ENCODE assay signal across 1 cellular context in the genomic region with DNA sequence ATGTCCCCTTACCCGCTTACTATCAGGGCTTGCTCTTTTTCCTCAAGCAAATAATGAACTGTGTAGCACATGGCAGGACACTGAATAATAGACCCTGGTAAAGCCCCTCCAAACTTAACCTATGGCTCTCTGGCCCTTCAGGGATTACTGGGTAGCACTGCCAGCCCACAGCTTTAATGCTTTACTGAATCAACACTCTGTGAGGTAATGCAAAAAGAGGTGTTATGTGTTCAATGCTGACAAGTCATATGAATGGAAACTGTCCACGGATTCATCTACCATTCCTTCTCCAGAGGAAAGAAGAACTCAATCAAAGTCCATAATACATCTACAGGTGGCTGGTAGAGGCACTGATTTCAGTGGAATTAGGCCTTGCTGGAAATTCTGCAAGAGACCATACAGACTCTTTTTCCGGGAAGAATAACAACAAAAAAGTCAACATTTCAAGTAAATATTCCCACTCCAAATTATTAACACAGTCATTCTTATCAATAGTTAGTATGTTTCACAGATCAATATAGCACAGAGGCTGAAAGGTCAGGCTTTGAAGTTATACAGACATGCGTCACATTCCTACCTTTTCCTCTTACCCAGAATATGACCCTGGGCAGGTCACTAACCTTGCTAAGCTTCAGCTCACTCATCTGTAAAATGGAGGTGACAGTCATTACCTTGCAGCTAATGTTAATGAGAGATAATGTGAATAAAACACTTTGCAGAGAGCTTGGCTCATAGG.
TF ChIP-seq lines count a peak whose summit lies in the region.

No MANE protein-coding gene starts in this region.

TF ChIP-seq in HepG2, 621 proteins besides CTCF, POLR2A, EP300 and RAD21 (continued from another document and continues in another):
- TF ChIP-seq, protein P1, sequence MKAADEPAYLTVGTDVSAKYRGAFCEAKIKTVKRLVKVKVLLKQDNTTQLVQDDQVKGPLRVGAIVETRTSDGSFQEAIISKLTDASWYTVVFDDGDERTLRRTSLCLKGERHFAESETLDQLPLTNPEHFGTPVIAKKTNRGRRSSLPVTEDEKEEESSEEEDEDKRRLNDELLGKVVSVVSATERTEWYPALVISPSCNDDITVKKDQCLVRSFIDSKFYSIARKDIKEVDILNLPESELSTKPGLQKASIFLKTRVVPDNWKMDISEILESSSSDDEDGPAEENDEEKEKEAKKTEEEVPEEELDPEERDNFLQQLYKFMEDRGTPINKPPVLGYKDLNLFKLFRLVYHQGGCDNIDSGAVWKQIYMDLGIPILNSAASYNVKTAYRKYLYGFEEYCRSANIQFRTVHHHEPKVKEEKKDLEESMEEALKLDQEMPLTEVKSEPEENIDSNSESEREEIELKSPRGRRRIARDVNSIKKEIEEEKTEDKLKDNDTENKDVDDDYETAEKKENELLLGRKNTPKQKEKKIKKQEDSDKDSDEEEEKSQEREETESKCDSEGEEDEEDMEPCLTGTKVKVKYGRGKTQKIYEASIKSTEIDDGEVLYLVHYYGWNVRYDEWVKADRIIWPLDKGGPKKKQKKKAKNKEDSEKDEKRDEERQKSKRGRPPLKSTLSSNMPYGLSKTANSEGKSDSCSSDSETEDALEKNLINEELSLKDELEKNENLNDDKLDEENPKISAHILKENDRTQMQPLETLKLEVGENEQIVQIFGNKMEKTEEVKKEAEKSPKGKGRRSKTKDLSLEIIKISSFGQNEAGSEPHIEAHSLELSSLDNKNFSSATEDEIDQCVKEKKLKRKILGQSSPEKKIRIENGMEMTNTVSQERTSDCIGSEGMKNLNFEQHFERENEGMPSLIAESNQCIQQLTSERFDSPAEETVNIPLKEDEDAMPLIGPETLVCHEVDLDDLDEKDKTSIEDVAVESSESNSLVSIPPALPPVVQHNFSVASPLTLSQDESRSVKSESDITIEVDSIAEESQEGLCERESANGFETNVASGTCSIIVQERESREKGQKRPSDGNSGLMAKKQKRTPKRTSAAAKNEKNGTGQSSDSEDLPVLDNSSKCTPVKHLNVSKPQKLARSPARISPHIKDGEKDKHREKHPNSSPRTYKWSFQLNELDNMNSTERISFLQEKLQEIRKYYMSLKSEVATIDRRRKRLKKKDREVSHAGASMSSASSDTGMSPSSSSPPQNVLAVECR (CRISPR knock-in tag; IDR thresholded peaks at IDR 0.05; ENCODE audit: borderline replicate concordance) = peak; percentile 52; the same call in 1 of the 2 replicates
- TF ChIP-seq ASH2L (IDR thresholded peaks at IDR 0.05; ENCODE audit: insufficient read length, low read depth, low read length) (peak; percentile 87), DNMT3B (CRISPR knock-in tag; conservative IDR thresholded peaks at IDR 0.05) (no peak), GLI4 (CRISPR knock-in tag; IDR thresholded peaks at IDR 0.05; ENCODE audit: borderline replicate concordance) (no peak), HHEX (CRISPR knock-in tag; IDR thresholded peaks at IDR 0.05) (peak; percentile 91; the same call in 1 of the 2 replicates), SRSF4 (IDR thresholded peaks at IDR 0.05; ENCODE audit: low read depth, low read length, poor library complexity, severe bottlenecking) (no peak), PHF21A (CRISPR knock-in tag; IDR thresholded peaks at IDR 0.05) (peak; percentile 98), ZNF510 (CRISPR knock-in tag; IDR thresholded peaks at IDR 0.05; ENCODE audit: low read depth) (no peak), HNRNPH1 (optimal IDR thresholded peaks at IDR 0.05; ENCODE audit: low read depth, low read length) (no peak), ZNF251 (CRISPR knock-in tag; IDR thresholded peaks at IDR 0.05) (no peak), PAF1 (CRISPR knock-in tag; IDR thresholded peaks at IDR 0.05) (no peak), ZNF543 (CRISPR knock-in tag; IDR thresholded peaks at IDR 0.05) (no peak), GABPA (IDR thresholded peaks at IDR 0.05; ENCODE audit: low read depth, low read length) (no peak), GABPA (CRISPR knock-in tag; IDR thresholded peaks at IDR 0.05; ENCODE audit: low read depth) (peak; percentile 55; the same call in 1 of the 2 replicates), PRMT3 (CRISPR knock-in tag; IDR thresholded peaks at IDR 0.05; ENCODE audit: borderline replicate concordance, low read depth) (no peak; the same call in 1 of the 2 replicates), JDP2 (CRISPR knock-in tag; IDR thresholded peaks at IDR 0.05; ENCODE audit: borderline replicate concordance) (peak; percentile 40; the same call in 1 of the 2 replicates), CAMTA2 (CRISPR knock-in tag; IDR thresholded peaks at IDR 0.05; ENCODE audit: borderline replicate concordance) (no peak), SETDB1 (CRISPR knock-in tag; IDR thresholded peaks at IDR 0.05; ENCODE audit: borderline replicate concordance) (no peak), TCF12 (IDR thresholded peaks at IDR 0.05) (no peak), TCF12 (CRISPR knock-in tag; IDR thresholded peaks at IDR 0.05) (peak; percentile 96), SMARCC2 (IDR thresholded peaks at IDR 0.05) (peak; percentile 74; the same call in 1 of the 2 replicates), ZC3H4 (CRISPR knock-in tag; IDR thresholded peaks at IDR 0.05; ENCODE audit: borderline replicate concordance) (no peak), ZNF160 (CRISPR knock-in tag; IDR thresholded peaks at IDR 0.05) (no peak), FOSL1 (CRISPR knock-in tag; IDR thresholded peaks at IDR 0.05; ENCODE audit: borderline replicate concordance) (peak; percentile 57; the same call in 1 of the 2 replicates), CCAR2 (optimal IDR thresholded peaks at IDR 0.05; ENCODE audit: low read depth, low read length) (no peak), ZNF775 (CRISPR knock-in tag; IDR thresholded peaks at IDR 0.05; ENCODE audit: borderline replicate concordance) (no peak), ZNF3 (CRISPR knock-in tag; IDR thresholded peaks at IDR 0.05) (no peak), NBN (conservative IDR thresholded peaks at IDR 0.05) (no peak), NFATC3 (CRISPR knock-in tag; IDR thresholded peaks at IDR 0.05) (no peak), FOXP1 (IDR thresholded peaks at IDR 0.05) (peak; percentile 87), FOXP1 (CRISPR knock-in tag; IDR thresholded peaks at IDR 0.05) (peak; percentile 96), ZSCAN21 (CRISPR knock-in tag; IDR thresholded peaks at IDR 0.05; ENCODE audit: borderline replicate concordance) (no peak), ZNF484 (CRISPR knock-in tag; IDR thresholded peaks at IDR 0.05; ENCODE audit: borderline replicate concordance, low read depth) (no peak), MBNL3 (CRISPR knock-in tag; conservative IDR thresholded peaks at IDR 0.05) (no peak)
- TF ChIP-seq, protein P2, sequence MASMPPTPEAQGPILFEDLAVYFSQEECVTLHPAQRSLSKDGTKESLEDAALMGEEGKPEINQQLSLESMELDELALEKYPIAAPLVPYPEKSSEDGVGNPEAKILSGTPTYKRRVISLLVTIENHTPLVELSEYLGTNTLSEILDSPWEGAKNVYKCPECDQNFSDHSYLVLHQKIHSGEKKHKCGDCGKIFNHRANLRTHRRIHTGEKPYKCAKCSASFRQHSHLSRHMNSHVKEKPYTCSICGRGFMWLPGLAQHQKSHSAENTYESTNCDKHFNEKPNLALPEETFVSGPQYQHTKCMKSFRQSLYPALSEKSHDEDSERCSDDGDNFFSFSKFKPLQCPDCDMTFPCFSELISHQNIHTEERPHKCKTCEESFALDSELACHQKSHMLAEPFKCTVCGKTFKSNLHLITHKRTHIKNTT (CRISPR knock-in tag; IDR thresholded peaks at IDR 0.05) = no peak
- TF ChIP-seq, protein P3, sequence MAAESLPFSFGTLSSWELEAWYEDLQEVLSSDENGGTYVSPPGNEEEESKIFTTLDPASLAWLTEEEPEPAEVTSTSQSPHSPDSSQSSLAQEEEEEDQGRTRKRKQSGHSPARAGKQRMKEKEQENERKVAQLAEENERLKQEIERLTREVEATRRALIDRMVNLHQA (CRISPR knock-in tag; IDR thresholded peaks at IDR 0.05) = no peak
- TF ChIP-seq, protein P4, sequence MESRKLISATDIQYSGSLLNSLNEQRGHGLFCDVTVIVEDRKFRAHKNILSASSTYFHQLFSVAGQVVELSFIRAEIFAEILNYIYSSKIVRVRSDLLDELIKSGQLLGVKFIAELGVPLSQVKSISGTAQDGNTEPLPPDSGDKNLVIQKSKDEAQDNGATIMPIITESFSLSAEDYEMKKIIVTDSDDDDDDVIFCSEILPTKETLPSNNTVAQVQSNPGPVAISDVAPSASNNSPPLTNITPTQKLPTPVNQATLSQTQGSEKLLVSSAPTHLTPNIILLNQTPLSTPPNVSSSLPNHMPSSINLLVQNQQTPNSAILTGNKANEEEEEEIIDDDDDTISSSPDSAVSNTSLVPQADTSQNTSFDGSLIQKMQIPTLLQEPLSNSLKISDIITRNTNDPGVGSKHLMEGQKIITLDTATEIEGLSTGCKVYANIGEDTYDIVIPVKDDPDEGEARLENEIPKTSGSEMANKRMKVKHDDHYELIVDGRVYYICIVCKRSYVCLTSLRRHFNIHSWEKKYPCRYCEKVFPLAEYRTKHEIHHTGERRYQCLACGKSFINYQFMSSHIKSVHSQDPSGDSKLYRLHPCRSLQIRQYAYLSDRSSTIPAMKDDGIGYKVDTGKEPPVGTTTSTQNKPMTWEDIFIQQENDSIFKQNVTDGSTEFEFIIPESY (CRISPR knock-in tag; IDR thresholded peaks at IDR 0.05) = no peak
- TF ChIP-seq, protein P5, sequence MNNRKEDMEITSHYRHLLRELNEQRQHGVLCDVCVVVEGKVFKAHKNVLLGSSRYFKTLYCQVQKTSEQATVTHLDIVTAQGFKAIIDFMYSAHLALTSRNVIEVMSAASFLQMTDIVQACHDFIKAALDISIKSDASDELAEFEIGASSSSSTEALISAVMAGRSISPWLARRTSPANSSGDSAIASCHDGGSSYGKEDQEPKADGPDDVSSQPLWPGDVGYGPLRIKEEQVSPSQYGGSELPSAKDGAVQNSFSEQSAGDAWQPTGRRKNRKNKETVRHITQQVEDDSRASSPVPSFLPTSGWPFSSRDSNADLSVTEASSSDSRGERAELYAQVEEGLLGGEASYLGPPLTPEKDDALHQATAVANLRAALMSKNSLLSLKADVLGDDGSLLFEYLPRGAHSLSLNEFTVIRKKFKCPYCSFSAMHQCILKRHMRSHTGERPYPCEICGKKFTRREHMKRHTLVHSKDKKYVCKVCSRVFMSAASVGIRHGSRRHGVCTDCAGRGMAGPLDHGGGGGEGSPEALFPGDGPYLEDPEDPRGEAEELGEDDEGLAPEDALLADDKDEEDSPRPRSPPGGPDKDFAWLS (CRISPR knock-in tag; IDR thresholded peaks at IDR 0.05; ENCODE audit: borderline replicate concordance) = no peak
- TF ChIP-seq, protein P6, sequence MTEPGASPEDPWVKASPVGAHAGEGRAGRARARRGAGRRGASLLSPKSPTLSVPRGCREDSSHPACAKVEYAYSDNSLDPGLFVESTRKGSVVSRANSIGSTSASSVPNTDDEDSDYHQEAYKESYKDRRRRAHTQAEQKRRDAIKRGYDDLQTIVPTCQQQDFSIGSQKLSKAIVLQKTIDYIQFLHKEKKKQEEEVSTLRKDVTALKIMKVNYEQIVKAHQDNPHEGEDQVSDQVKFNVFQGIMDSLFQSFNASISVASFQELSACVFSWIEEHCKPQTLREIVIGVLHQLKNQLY (CRISPR knock-in tag; IDR thresholded peaks at IDR 0.05) = peak; percentile 86
- TF ChIP-seq, protein P7, sequence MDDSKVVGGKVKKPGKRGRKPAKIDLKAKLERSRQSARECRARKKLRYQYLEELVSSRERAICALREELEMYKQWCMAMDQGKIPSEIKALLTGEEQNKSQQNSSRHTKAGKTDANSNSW (CRISPR knock-in tag; IDR thresholded peaks at IDR 0.05; ENCODE audit: borderline replicate concordance) = no peak
- TF ChIP-seq, protein P8, sequence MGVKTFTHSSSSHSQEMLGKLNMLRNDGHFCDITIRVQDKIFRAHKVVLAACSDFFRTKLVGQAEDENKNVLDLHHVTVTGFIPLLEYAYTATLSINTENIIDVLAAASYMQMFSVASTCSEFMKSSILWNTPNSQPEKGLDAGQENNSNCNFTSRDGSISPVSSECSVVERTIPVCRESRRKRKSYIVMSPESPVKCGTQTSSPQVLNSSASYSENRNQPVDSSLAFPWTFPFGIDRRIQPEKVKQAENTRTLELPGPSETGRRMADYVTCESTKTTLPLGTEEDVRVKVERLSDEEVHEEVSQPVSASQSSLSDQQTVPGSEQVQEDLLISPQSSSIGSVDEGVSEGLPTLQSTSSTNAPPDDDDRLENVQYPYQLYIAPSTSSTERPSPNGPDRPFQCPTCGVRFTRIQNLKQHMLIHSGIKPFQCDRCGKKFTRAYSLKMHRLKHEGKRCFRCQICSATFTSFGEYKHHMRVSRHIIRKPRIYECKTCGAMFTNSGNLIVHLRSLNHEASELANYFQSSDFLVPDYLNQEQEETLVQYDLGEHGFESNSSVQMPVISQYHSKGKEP (CRISPR knock-in tag; IDR thresholded peaks at IDR 0.05) = no peak
- TF ChIP-seq, protein P9, sequence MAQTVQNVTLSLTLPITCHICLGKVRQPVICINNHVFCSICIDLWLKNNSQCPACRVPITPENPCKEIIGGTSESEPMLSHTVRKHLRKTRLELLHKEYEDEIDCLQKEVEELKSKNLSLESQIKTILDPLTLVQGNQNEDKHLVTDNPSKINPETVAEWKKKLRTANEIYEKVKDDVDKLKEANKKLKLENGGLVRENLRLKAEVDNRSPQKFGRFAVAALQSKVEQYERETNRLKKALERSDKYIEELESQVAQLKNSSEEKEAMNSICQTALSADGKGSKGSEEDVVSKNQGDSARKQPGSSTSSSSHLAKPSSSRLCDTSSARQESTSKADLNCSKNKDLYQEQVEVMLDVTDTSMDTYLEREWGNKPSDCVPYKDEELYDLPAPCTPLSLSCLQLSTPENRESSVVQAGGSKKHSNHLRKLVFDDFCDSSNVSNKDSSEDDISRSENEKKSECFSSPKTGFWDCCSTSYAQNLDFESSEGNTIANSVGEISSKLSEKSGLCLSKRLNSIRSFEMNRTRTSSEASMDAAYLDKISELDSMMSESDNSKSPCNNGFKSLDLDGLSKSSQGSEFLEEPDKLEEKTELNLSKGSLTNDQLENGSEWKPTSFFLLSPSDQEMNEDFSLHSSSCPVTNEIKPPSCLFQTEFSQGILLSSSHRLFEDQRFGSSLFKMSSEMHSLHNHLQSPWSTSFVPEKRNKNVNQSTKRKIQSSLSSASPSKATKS (CRISPR knock-in tag; IDR thresholded peaks at IDR 0.05) = peak; percentile 66; the same call in 1 of the 2 replicates
- TF ChIP-seq, protein P10, sequence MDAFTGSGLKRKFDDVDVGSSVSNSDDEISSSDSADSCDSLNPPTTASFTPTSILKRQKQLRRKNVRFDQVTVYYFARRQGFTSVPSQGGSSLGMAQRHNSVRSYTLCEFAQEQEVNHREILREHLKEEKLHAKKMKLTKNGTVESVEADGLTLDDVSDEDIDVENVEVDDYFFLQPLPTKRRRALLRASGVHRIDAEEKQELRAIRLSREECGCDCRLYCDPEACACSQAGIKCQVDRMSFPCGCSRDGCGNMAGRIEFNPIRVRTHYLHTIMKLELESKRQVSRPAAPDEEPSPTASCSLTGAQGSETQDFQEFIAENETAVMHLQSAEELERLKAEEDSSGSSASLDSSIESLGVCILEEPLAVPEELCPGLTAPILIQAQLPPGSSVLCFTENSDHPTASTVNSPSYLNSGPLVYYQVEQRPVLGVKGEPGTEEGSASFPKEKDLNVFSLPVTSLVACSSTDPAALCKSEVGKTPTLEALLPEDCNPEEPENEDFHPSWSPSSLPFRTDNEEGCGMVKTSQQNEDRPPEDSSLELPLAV (CRISPR knock-in tag; conservative IDR thresholded peaks at IDR 0.05; ENCODE audit: low read depth) = no peak
